ENCODE assay signal across 1 cellular context in genomic region chrX:102155806-102156179, GRCh38.
TF ChIP-seq lines count a peak whose summit lies in the region.

BEX5 (minus strand) TSS chrX:102155977; CDS start chrX:102154265, 1,712 bp downstream.

TF ChIP-seq in HCT116, 20 proteins besides CTCF, POLR2A, EP300 and RAD21 (continued from another document):
- TF ChIP-seq ELF1 (IDR thresholded peaks at IDR 0.05; ENCODE audit: borderline replicate concordance, low read depth): no peak
- TF ChIP-seq EGR1 (IDR thresholded peaks at IDR 0.05; ENCODE audit: low read depth): no peak
- TF ChIP-seq SP1 (IDR thresholded peaks at IDR 0.05; ENCODE audit: low read depth): no peak
- TF ChIP-seq YY1 (IDR thresholded peaks at IDR 0.05; ENCODE audit: extremely low read depth, insufficient replicate concordance, low read depth, low read length): no peak
- no peak for TF ChIP-seq ZNF274 (IDR thresholded peaks at IDR 0.05; ENCODE audit: low read depth, low read length)
